Comparison of ENCODE assay signal across 1 cellular context in genomic region chr6:145736854-145737181, GRCh38.
TF ChIP-seq lines count a peak whose summit lies in the region.

No MANE protein-coding gene starts in this region.

TF ChIP-seq in SK-N-SH, 30 proteins besides CTCF, POLR2A, EP300 and RAD21 (continued from another document):
- TF ChIP-seq NFIC (IDR thresholded peaks at IDR 0.05; ENCODE audit: borderline replicate concordance) (no peak), GABPA (IDR thresholded peaks at IDR 0.05; ENCODE audit: low read depth) (no peak), PBX3 (IDR thresholded peaks at IDR 0.05) (no peak), RCOR1 (IDR thresholded peaks at IDR 0.05; ENCODE audit: low read length) (no peak), RXRA (IDR thresholded peaks at IDR 0.05; ENCODE audit: borderline replicate concordance, low read depth) (no peak), JUND (IDR thresholded peaks at IDR 0.05) (no peak), SIN3A (IDR thresholded peaks at IDR 0.05; ENCODE audit: borderline replicate concordance, low read depth, low read length) (no peak)
